In genomic region chr10:91977501-91977900, GRCh38 we compare ENCODE assay signal across 15 cellular contexts.
"Had no signal": no experiment of that assay in that cellular context is flagged by ENCODE, and none has a peak within 500 bp of the region (broad histone marks: within the 10 kb centered on the region; RNA-seq: fewer than 3 reads in every experiment).

No MANE protein-coding gene starts in this region.

- H3K4me1 ChIP-seq: sigmoid colon, uterus had no signal

- DNase-seq: foreskin melanocyte; heart left ventricle; hypothalamus; kidney glomerular epithelial cell; mammary epithelial cell; mucosa of descending colon; naive thymus-derived CD8-positive, alpha-beta T cell; posterior cingulate gyrus; sigmoid colon; stimulated activated naive CD4-positive, alpha-beta T cell treated with Interleukin-2 at 50 U/mL for 16 hours; uterus had no signal

- ATAC-seq: mucosa of descending colon; naive thymus-derived CD8-positive, alpha-beta T cell had no signal

- H3K4me3 ChIP-seq: heart left ventricle, mucosa of descending colon, right atrium auricular region, sigmoid colon, skin epidermis, uterus had no signal

- H3K9me3 Mint-ChIP-seq: naive thymus-derived CD8-positive, alpha-beta T cell; type B pancreatic cell had no signal

- H3K9me3 ChIP-seq: heart left ventricle, mucosa of descending colon, neutrophil, right atrium auricular region, sigmoid colon, uterus had no signal

- H3K27ac Mint-ChIP-seq: type B pancreatic cell had no signal

- H3K36me3 ChIP-seq: uterus had no signal

- H3K4me3 Mint-ChIP-seq: naive thymus-derived CD8-positive, alpha-beta T cell; type B pancreatic cell had no signal

- H3K27me3 ChIP-seq: heart left ventricle, neutrophil, right atrium auricular region, sigmoid colon, uterus had no signal

- H3K27me3 Mint-ChIP-seq: naive thymus-derived CD8-positive, alpha-beta T cell; type B pancreatic cell had no signal

- H3K27ac ChIP-seq: heart left ventricle, neutrophil, right atrium auricular region, sigmoid colon, skin epidermis, uterus had no signal
